15 cellular contexts compared by ENCODE assay signal in genomic region chr9:87212563-87213154, GRCh38.
A peak's percentile ranks its signal among the peaks of the same experiment; 100 is the strongest.
DNase-seq lines count a peak whose midpoint lies in the region; ATAC-seq and TF ChIP-seq lines count a peak whose summit lies in the region.
"Had no signal": no experiment of that assay in that cellular context is flagged by ENCODE, and none has a peak within 500 bp of the region (broad histone marks: within the 10 kb centered on the region; RNA-seq: fewer than 3 reads in every experiment).

No MANE protein-coding gene starts in this region.

- ATAC-seq in PC-3 (no peak), GM21526 (IDR thresholded peaks at IDR 0.05; ENCODE audit: low FRiP score, unreplicated experiment) (no peak), GM21528 (IDR thresholded peaks at IDR 0.05; ENCODE audit: low FRiP score, unreplicated experiment) (no peak)

- H3K4me3 ChIP-seq in PC-3 (ENCODE audit: low read length): no peak overlapping the region
- H3K4me3 ChIP-seq in mesenchymal stem cell (ENCODE audit: insufficient read depth in 1 of 2, low read depth in 1 of 2, low read length in 2 of 2): no peak overlapping the region
- H3K4me3 ChIP-seq: lung, ovary, tibial nerve had no signal

- H3K79me1 ChIP-seq in mesenchymal stem cell (replicated peaks; ENCODE audit: low read length, poor library complexity, severe bottlenecking): no peaks in the 10 kb centered on the region

- no peaks in the 10 kb centered on the region for H3K27me3 Mint-ChIP-seq in activated CD4-positive, alpha-beta T cell treated with anti-CD3 and anti-CD28 coated beads, Interleukin-2, amount 10 ng/mL, durations not matched to agents 24 days and 14 days

- H2BK120ac ChIP-seq in mesenchymal stem cell (ENCODE audit: low read depth, low read length): no peak overlapping the region

- H3K9me3 ChIP-seq in PC-3 (ENCODE audit: low read length) (no peaks in the 10 kb centered on the region), mesenchymal stem cell (ENCODE audit: control insufficient read depth, low read length) (no peaks in the 10 kb centered on the region)
- H3K9me3 ChIP-seq: ovary, tibial nerve had no signal

- no peak overlapping the region for H2BK12ac ChIP-seq in mesenchymal stem cell (ENCODE audit: low read length in 2 of 2)

- WGBS in mesenchymal stem cell: 81% methylated on average over 3 of the region's 3 CpGs

- H3K36me3 Mint-ChIP-seq in activated CD4-positive, alpha-beta T cell treated with anti-CD3 and anti-CD28 coated beads, Interleukin-2, amount 10 ng/mL, durations not matched to agents 24 days and 14 days (ENCODE audit: low read depth): no peaks in the 10 kb centered on the region

- intact Hi-C loops in PC-3 (cut with micrococcal nuclease): no loop called here
- intact Hi-C loops in activated CD4-positive, alpha-beta T cell treated with anti-CD3 and anti-CD28 coated beads, Interleukin-2, amount 10 ng/mL, durations not matched to agents 24 days and 14 days (cut with micrococcal nuclease): no loop called here

- no peak overlapping the region for H2BK15ac ChIP-seq in mesenchymal stem cell (ENCODE audit: low read depth, poor library complexity, severe bottlenecking)

- no peak overlapping the region for H2BK5ac ChIP-seq in mesenchymal stem cell (ENCODE audit: low read depth, low read length, poor library complexity, severe bottlenecking)

- no peaks in the 10 kb centered on the region for H3K4me1 Mint-ChIP-seq in activated CD4-positive, alpha-beta T cell treated with anti-CD3 and anti-CD28 coated beads, Interleukin-2, amount 10 ng/mL, durations not matched to agents 24 days and 14 days

- H3K4me3 Mint-ChIP-seq in activated CD4-positive, alpha-beta T cell treated with anti-CD3 and anti-CD28 coated beads, Interleukin-2, amount 10 ng/mL, durations not matched to agents 24 days and 14 days: no peak overlapping the region

- H3K23ac ChIP-seq in mesenchymal stem cell (ENCODE audit: low read length in 2 of 2): no peak overlapping the region

- H3K4me2 ChIP-seq in PC-3 (ENCODE audit: low read length): no peak overlapping the region
- H3K4me2 ChIP-seq in mesenchymal stem cell (ENCODE audit: low read length, poor library complexity, severe bottlenecking): peak overlapping the region; percentile 15

- H4K20me1 ChIP-seq in PC-3 (ENCODE audit: low read length): no peaks in the 10 kb centered on the region

- H3K4ac ChIP-seq in mesenchymal stem cell (ENCODE audit: low read depth in 1 of 2, low read length in 2 of 2): no peak overlapping the region

- H3K27me3 ChIP-seq in PC-3 (ENCODE audit: low read length): no peaks in the 10 kb centered on the region
- no peaks in the 10 kb centered on the region for H3K27me3 ChIP-seq in mesenchymal stem cell (ENCODE audit: control insufficient read depth in 1 of 2, insufficient read depth in 1 of 2, low read length in 2 of 2)
- H3K27me3 ChIP-seq: ovary, tibial nerve had no signal

- H3K4me1 ChIP-seq in PC-3 (ENCODE audit: insufficient read depth, low read length): no peaks in the 10 kb centered on the region
- H3K4me1 ChIP-seq in mesenchymal stem cell (ENCODE audit: control insufficient read depth, insufficient read depth, low read depth, low read length): peaks cover 7% of the 10 kb centered on the region

- no peak overlapping the region for H3K14ac ChIP-seq in mesenchymal stem cell (ENCODE audit: low read length in 2 of 2)

- no peak overlapping the region for H3K9ac ChIP-seq in PC-3 (ENCODE audit: low read length)
- no peak overlapping the region for H3K9ac ChIP-seq in mesenchymal stem cell (ENCODE audit: low read length)

- H4K91ac ChIP-seq in mesenchymal stem cell (ENCODE audit: low read length): no peak overlapping the region

- no peak overlapping the region for H2AFZ ChIP-seq in PC-3 (ENCODE audit: low read length)
- no peak overlapping the region for H2AFZ ChIP-seq in mesenchymal stem cell (ENCODE audit: low read depth, low read length)

- no peaks in the 10 kb centered on the region for H3K9me2 ChIP-seq in PC-3 (replicated peaks; ENCODE audit: low read length)

- peak; percentile 61 for DNase-seq in EH (ENCODE audit: low read depth)
- DNase-seq in PC-3: peak; percentile 53
- peak; percentile 33 to 70 for DNase-seq in dermis microvascular lymphatic vessel endothelial cell (ENCODE audit: low read depth in 2 of 2)
- DNase-seq in mesenchymal stem cell: peak; percentile 24
- DNase-seq in amniotic stem cell (lab: John Stamatoyannopoulos, UW): no peak
- DNase-seq in activated CD4-positive, alpha-beta T cell treated with anti-CD3 and anti-CD28 coated beads, Interleukin-2, amount 10 ng/mL, durations not matched to agents 24 days and 14 days: no peak
- DNase-seq: activated CD4-positive, CD25-positive, alpha-beta regulatory T cell; head of caudate nucleus; Kasumi-1; NK-92 treated with Interleukin-12 subunit alpha and Interleukin-12 subunit beta, amount 100 ng/mL, for 24 hours had no signal

- no peak for TF ChIP-seq CTCF in PC-3 (conservative IDR thresholded peaks at IDR 0.05; ENCODE audit: low read depth, low read length)

- no peak overlapping the region for H3K27ac ChIP-seq in PC-3 (ENCODE audit: low read length)
- peak overlapping the region; percentile 51 for H3K27ac ChIP-seq in mesenchymal stem cell (ENCODE audit: low read length, poor library complexity, severe bottlenecking)
- H3K27ac ChIP-seq: ovary, tibial nerve had no signal

- CTCF ChIA-PET in PC-3 (lab: Charles Lee): no interaction called here

- H3K79me2 ChIP-seq in PC-3 (ENCODE audit: low read length): no peaks in the 10 kb centered on the region

- H3K9me3 Mint-ChIP-seq in activated CD4-positive, alpha-beta T cell treated with anti-CD3 and anti-CD28 coated beads, Interleukin-2, amount 10 ng/mL, durations not matched to agents 24 days and 14 days: no peaks in the 10 kb centered on the region

- no peak overlapping the region for H2AK5ac ChIP-seq in mesenchymal stem cell (ENCODE audit: low read length, severe bottlenecking)

- BruUV-seq in PC-3 (replicated peaks; lab: Mats Ljungman, UMichigan): no TSS peak

- POLR2A ChIA-PET in PC-3 (lab: Charles Lee; ENCODE audit: unreplicated experiment): no interaction called here

- H3K18ac ChIP-seq in mesenchymal stem cell (ENCODE audit: low read depth in 1 of 2, low read length in 2 of 2): no peak overlapping the region

- H3K36me3 ChIP-seq in PC-3 (ENCODE audit: low read depth, low read length) (no peaks in the 10 kb centered on the region), mesenchymal stem cell (ENCODE audit: control insufficient read depth in 1 of 2, insufficient read depth in 2 of 2, low read depth in 1 of 2, low read length in 2 of 2) (no peaks in the 10 kb centered on the region)
- H3K36me3 ChIP-seq: ovary, tibial nerve had no signal

- no peak overlapping the region for H3K27ac Mint-ChIP-seq in activated CD4-positive, alpha-beta T cell treated with anti-CD3 and anti-CD28 coated beads, Interleukin-2, amount 10 ng/mL, durations not matched to agents 24 days and 14 days

- no peak overlapping the region for H4K8ac ChIP-seq in mesenchymal stem cell (ENCODE audit: low read length)

- no peaks in the 10 kb centered on the region for H3F3A ChIP-seq in PC-3 (ENCODE audit: low read length, unreplicated experiment)

Comparison
In these comparisons a context has a peak if more than half of its experiments do, and no peak if none do; other contexts are left out.
1. DNase-seq: peak in EH (single experiment), PC-3 (single experiment), dermis microvascular lymphatic vessel endothelial cell (2 of 2) and mesenchymal stem cell (single experiment); none in amniotic stem cell (single experiment) and activated CD4-positive, alpha-beta T cell treated with anti-CD3 and anti-CD28 coated beads, Interleukin-2, amount 10 ng/mL, durations not matched to agents 24 days and 14 days (single experiment).